ENCODE assay signal across 23 cellular contexts in the genomic region with DNA sequence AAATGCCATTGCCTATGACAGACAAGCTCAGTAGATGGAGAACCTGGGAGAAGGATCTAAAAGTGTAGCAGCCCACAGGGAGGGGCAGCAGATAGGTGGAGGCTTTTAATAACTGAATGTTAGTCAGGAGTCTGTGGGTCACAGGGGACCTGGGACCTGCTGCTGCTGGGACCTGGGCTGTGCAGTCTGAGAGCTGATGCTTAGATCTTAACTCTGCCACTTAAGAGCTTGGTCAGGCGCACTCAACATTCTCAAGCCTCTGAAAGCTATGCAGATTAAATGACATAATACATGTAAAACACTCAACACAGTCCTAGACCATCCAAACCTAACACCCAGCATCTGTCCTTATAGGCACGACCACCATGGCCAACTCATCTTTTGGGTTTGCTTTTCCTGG.
DNase-seq lines count a peak whose midpoint lies in the region; ATAC-seq and TF ChIP-seq lines count a peak whose summit lies in the region.
"Had no signal": no experiment of that assay in that cellular context is flagged by ENCODE, and none has a peak within 500 bp of the region (broad histone marks: within the 10 kb centered on the region; RNA-seq: fewer than 3 reads in every experiment).

No MANE protein-coding gene starts in this region.

- no peak overlapping the region for H3K27ac ChIP-seq in upper lobe of right lung
- H3K27ac ChIP-seq in gastroesophageal sphincter = no peak overlapping the region
- H3K27ac ChIP-seq: 22Rv1; BLaER1 treated with 17β-estradiol and CSF1 and Interleukin-3, amounts not matched to agents 10 nM and 100 nM; RWPE1 had no signal

- no peak overlapping the region for H3K27ac Mint-ChIP-seq in activated naive CD4-positive, alpha-beta T cell treated with anti-CD3 and anti-CD28 coated beads, Interleukin-2, amount 10 ng/mL, durations not matched to agents 7 days and 5 days
- H3K27ac Mint-ChIP-seq: CD4-positive, alpha-beta memory T cell; IgD-negative memory B cell had no signal

- H3K9me3 ChIP-seq in upper lobe of right lung = no peaks in the 10 kb centered on the region
- H3K9me3 ChIP-seq in gastroesophageal sphincter = no peaks in the 10 kb centered on the region
- H3K9me3 ChIP-seq: BLaER1 treated with 17β-estradiol and CSF1 and Interleukin-3, amounts not matched to agents 10 nM and 100 nM; Caco-2 had no signal

- 71 to 91% methylated on average over 1 to 2 of the region's 2 CpGs for WGBS in gastroesophageal sphincter (ENCODE audit: low coverage in 1 of 2), 2 donors

- H3K4me3 ChIP-seq in upper lobe of right lung = no peak overlapping the region
- H3K4me3 ChIP-seq in gastroesophageal sphincter = no peak overlapping the region
- H3K4me3 ChIP-seq: BLaER1 treated with 17β-estradiol and CSF1 and Interleukin-3, amounts not matched to agents 10 nM and 100 nM had no signal

- no peaks in the 10 kb centered on the region for H3K9me3 Mint-ChIP-seq in activated naive CD4-positive, alpha-beta T cell treated with anti-CD3 and anti-CD28 coated beads, Interleukin-2, amount 10 ng/mL, durations not matched to agents 7 days and 5 days
- H3K9me3 Mint-ChIP-seq: CD4-positive, alpha-beta memory T cell; IgD-negative memory B cell had no signal

- ATAC-seq in upper lobe of right lung (peak; percentile 51), GM19397 (IDR thresholded peaks at IDR 0.05; ENCODE audit: unreplicated experiment) (no peak), gastroesophageal sphincter (no peak)
- ATAC-seq: HCT116 had no signal

- H3K36me3 ChIP-seq in upper lobe of right lung (no peaks in the 10 kb centered on the region), gastroesophageal sphincter (no peaks in the 10 kb centered on the region)
- H3K36me3 ChIP-seq: BLaER1 treated with 17β-estradiol and CSF1 and Interleukin-3, amounts not matched to agents 10 nM and 100 nM had no signal

- DNase-seq in DMS 273 (lab: John Stamatoyannopoulos, UW; ENCODE audit: unreplicated experiment) (peak; percentile 27), DMS 273 treated with DMSO at 0.1 percent for 48 hours (lab: John Stamatoyannopoulos, UW) (no peak), NCI-H524 treated with DMSO at 0.1 percent for 48 hours (lab: John Stamatoyannopoulos, UW) (peak; percentile 54), islet precursor cell (peak; percentile 44), upper lobe of right lung (no peak)
- no peak for DNase-seq in activated naive CD4-positive, alpha-beta T cell treated with anti-CD3 and anti-CD28 coated beads, Interleukin-2, amount 10 ng/mL, durations not matched to agents 7 days and 5 days
- DNase-seq: ACHN; Caco-2; CD4-positive, alpha-beta memory T cell; DMS153; GDM1; GOT3; NCI-H1694 treated with DMSO at 0.1 percent for 48 hours; NCI-H2081 treated with DMSO at 0.1 percent for 48 hours; NCI-H774; NK-92 treated with Interleukin-12 subunit alpha and Interleukin-12 subunit beta, amount 100 ng/mL, for 24 hours had no signal

- no peaks in the 10 kb centered on the region for H3K4me1 Mint-ChIP-seq in activated naive CD4-positive, alpha-beta T cell treated with anti-CD3 and anti-CD28 coated beads, Interleukin-2, amount 10 ng/mL, durations not matched to agents 7 days and 5 days
- H3K4me1 Mint-ChIP-seq: CD4-positive, alpha-beta memory T cell; IgD-negative memory B cell had no signal

- CTCF ChIA-PET in activated naive CD4-positive, alpha-beta T cell treated with anti-CD3 and anti-CD28 coated beads, Interleukin-2, amount 10 ng/mL, durations not matched to agents 7 days and 5 days (lab: Charles Lee) = no interaction called here

- H3K27me3 Mint-ChIP-seq in activated naive CD4-positive, alpha-beta T cell treated with anti-CD3 and anti-CD28 coated beads, Interleukin-2, amount 10 ng/mL, durations not matched to agents 7 days and 5 days = peaks cover 8% of the 10 kb centered on the region

- TF ChIP-seq POLR2A in gastroesophageal sphincter (IDR thresholded peaks at IDR 0.05) = no peak

- H3K27me3 ChIP-seq in upper lobe of right lung (no peaks in the 10 kb centered on the region), gastroesophageal sphincter (peaks cover 5% of the 10 kb centered on the region)
- H3K27me3 ChIP-seq: BLaER1 treated with 17β-estradiol and CSF1 and Interleukin-3, amounts not matched to agents 10 nM and 100 nM had no signal

- TF ChIP-seq CTCF in upper lobe of right lung (IDR thresholded peaks at IDR 0.05) (no peak), gastroesophageal sphincter (IDR thresholded peaks at IDR 0.05) (no peak)

- no peaks in the 10 kb centered on the region for H3K36me3 Mint-ChIP-seq in activated naive CD4-positive, alpha-beta T cell treated with anti-CD3 and anti-CD28 coated beads, Interleukin-2, amount 10 ng/mL, durations not matched to agents 7 days and 5 days
- H3K36me3 Mint-ChIP-seq: CD4-positive, alpha-beta memory T cell; IgD-negative memory B cell had no signal

- no peak overlapping the region for H3K4me3 Mint-ChIP-seq in activated naive CD4-positive, alpha-beta T cell treated with anti-CD3 and anti-CD28 coated beads, Interleukin-2, amount 10 ng/mL, durations not matched to agents 7 days and 5 days
- H3K4me3 Mint-ChIP-seq: CD4-positive, alpha-beta memory T cell; IgD-negative memory B cell had no signal

- no peak for TF ChIP-seq EP300 in gastroesophageal sphincter (IDR thresholded peaks at IDR 0.05)

- H3K4me1 ChIP-seq in upper lobe of right lung (no peaks in the 10 kb centered on the region), gastroesophageal sphincter (peaks cover 0 to 64% (median 9%) of the 10 kb centered on the region in 3 donors)

- intact Hi-C loops in upper lobe of right lung (cut with DNase I) = no loop called here

Comparison
In these comparisons a context has a peak if more than half of its experiments do, and no peak if none do; other contexts are left out.
1. DNase-seq: peak in DMS 273 (single experiment), NCI-H524 treated with DMSO at 0.1 percent for 48 hours (single experiment) and islet precursor cell (single experiment); none in DMS 273 treated with DMSO at 0.1 percent for 48 hours (single experiment), upper lobe of right lung (single experiment) and activated naive CD4-positive, alpha-beta T cell treated with anti-CD3 and anti-CD28 coated beads, Interleukin-2, amount 10 ng/mL, durations not matched to agents 7 days and 5 days (single experiment).